In genomic region chr20:45963059-45964011, GRCh38 we compare ENCODE assay signal across 8 cellular contexts. TPM values are rescaled to one million over a fixed set of nuclear protein-coding genes. Genes with fewer than 3 reads are reported as not detected.
DNase-seq lines count a peak whose midpoint lies in the region; ATAC-seq, FAIRE-seq and TF ChIP-seq lines count a peak whose summit lies in the region.

No MANE protein-coding gene starts in this region.

- no peaks in the 10 kb centered on the region for H3K27me3 Mint-ChIP-seq in CD8-positive, alpha-beta memory T cell

- peak; percentile 48 for ATAC-seq in stimulated activated effector memory CD8-positive, alpha-beta T cell treated with anti-CD3 and anti-CD28 coated beads, Interleukin-12 subunit alpha, Interleukin-12 subunit beta, amount 100 ng/mL, for 72 hours
- no peak for ATAC-seq in HG03457 (IDR thresholded peaks at IDR 0.05; ENCODE audit: unreplicated experiment)

- FAIRE-seq in RCC 7860 (lab: Jason Lieb, UNC) = no peak

- H3K4me3 ChIP-seq in CD8-positive, alpha-beta memory T cell (ENCODE audit: low read length) = no peak overlapping the region
- H3K4me3 ChIP-seq in fibroblast of pulmonary artery (replicated peaks; ENCODE audit: low read depth, low read length) = no peak overlapping the region

- no peak overlapping the region for H3K4me3 Mint-ChIP-seq in CD8-positive, alpha-beta memory T cell
- no peak overlapping the region for H3K4me3 Mint-ChIP-seq in stimulated activated effector memory CD8-positive, alpha-beta T cell treated with anti-CD3 and anti-CD28 coated beads, Interleukin-12 subunit alpha, Interleukin-12 subunit beta, amount 100 ng/mL, for 72 hours

- H3K4me1 ChIP-seq in CD8-positive, alpha-beta memory T cell (ENCODE audit: insufficient read depth, low read length) = no peaks in the 10 kb centered on the region

- H3K27ac ChIP-seq in CD8-positive, alpha-beta memory T cell (ENCODE audit: low read depth, low read length) = no peak overlapping the region

- peaks cover 11 to 91% (median 19%) of the 10 kb centered on the region in 3 donors for H3K36me3 Mint-ChIP-seq in CD8-positive, alpha-beta memory T cell
- peaks cover 100% of the 10 kb centered on the region for H3K36me3 Mint-ChIP-seq in stimulated activated effector memory CD8-positive, alpha-beta T cell treated with anti-CD3 and anti-CD28 coated beads, Interleukin-12 subunit alpha, Interleukin-12 subunit beta, amount 100 ng/mL, for 72 hours

- CTCF ChIA-PET in CD8-positive, alpha-beta memory T cell (lab: Charles Lee) = interaction anchor here (0.8 to 1.4 kb wide), 5 partner anchors 29 to 164 kb away, joined by 3 to 8 read pairs (median 4); partner anchors contain the start of gene PCIF1

- DNase-seq in CD8-positive, alpha-beta memory T cell = peak in 2 of 5 donors; percentile 23 to 41
- DNase-seq in HT-29 (ENCODE audit: low spot score) (peak; percentile 86), RCC 7860 (ENCODE audit: low spot score) (peak; percentile 24), fibroblast of pulmonary artery (ENCODE audit: low read depth) (peak; percentile 60), kidney glomerular epithelial cell (lab: John Stamatoyannopoulos, UW) (no peak), ureter (ENCODE audit: low spot score) (no peak)
- no peak for DNase-seq in stimulated activated effector memory CD8-positive, alpha-beta T cell treated with anti-CD3 and anti-CD28 coated beads, Interleukin-12 subunit alpha, Interleukin-12 subunit beta, amount 100 ng/mL, for 72 hours (ENCODE audit: low spot score in 2 of 2)

- peaks cover 0 to 3% (median 0%) of the 10 kb centered on the region in 3 donors for H3K4me1 Mint-ChIP-seq in CD8-positive, alpha-beta memory T cell
- peaks cover 19% of the 10 kb centered on the region for H3K4me1 Mint-ChIP-seq in stimulated activated effector memory CD8-positive, alpha-beta T cell treated with anti-CD3 and anti-CD28 coated beads, Interleukin-12 subunit alpha, Interleukin-12 subunit beta, amount 100 ng/mL, for 72 hours

- peaks cover 65% of the 10 kb centered on the region for H3K36me3 ChIP-seq in CD8-positive, alpha-beta memory T cell (ENCODE audit: insufficient read depth, low read length)

- no peaks in the 10 kb centered on the region for H3K9me3 ChIP-seq in CD8-positive, alpha-beta memory T cell (ENCODE audit: low read length)

- H3K27ac Mint-ChIP-seq in CD8-positive, alpha-beta memory T cell = peak overlapping the region in 6 of 8 donors; percentile 6 to 76 (median 50)
- H3K27ac Mint-ChIP-seq in stimulated activated effector memory CD8-positive, alpha-beta T cell treated with anti-CD3 and anti-CD28 coated beads, Interleukin-12 subunit alpha, Interleukin-12 subunit beta, amount 100 ng/mL, for 72 hours = peak overlapping the region; percentile 12

- H3K9me3 Mint-ChIP-seq in CD8-positive, alpha-beta memory T cell = no peaks in the 10 kb centered on the region
- no peaks in the 10 kb centered on the region for H3K9me3 Mint-ChIP-seq in stimulated activated effector memory CD8-positive, alpha-beta T cell treated with anti-CD3 and anti-CD28 coated beads, Interleukin-12 subunit alpha, Interleukin-12 subunit beta, amount 100 ng/mL, for 72 hours

- POLR2A ChIA-PET in CD8-positive, alpha-beta memory T cell (lab: Charles Lee) = interaction anchor here (1.1 to 1.5 kb wide), 2 partner anchors 8 to 29 kb away, joined by 4 to 13 read pairs; partner anchors contain the start of genes PCIF1 and ZNF335

- TF ChIP-seq CTCF in fibroblast of pulmonary artery (IDR thresholded peaks at IDR 0.05; ENCODE audit: low read length, missing control alignments) = peak; percentile 35

- H3K27me3 ChIP-seq in CD8-positive, alpha-beta memory T cell (ENCODE audit: insufficient read depth, low read length, poor library complexity, severe bottlenecking) = no peaks in the 10 kb centered on the region

RNA-seq across cellular contexts. Expression of gene ZNF335, which starts 8.7 kb away (rescaled TPM):
- total RNA-seq in CD8-positive, alpha-beta memory T cell = 10 to 100 TPM; 37.5 to 38.3 TPM
- 14.6 TPM for polyA plus RNA-seq in CD8-positive, alpha-beta memory T cell
- 39.2 and 44.8 TPM in 2 replicates for total RNA-seq in HT-29 (2014; rRNA removed; shearing (Covaris generic))
- 23.9 TPM for total RNA-seq in ureter

RNA-seq across cellular contexts. Expression of gene PCIF1, which starts 28.9 kb away (rescaled TPM):
- 10 to 100 TPM; 33.6 to 34.1 TPM for total RNA-seq in CD8-positive, alpha-beta memory T cell
- 88.0 TPM for polyA plus RNA-seq in CD8-positive, alpha-beta memory T cell
- 25.5 and 31.7 TPM in 2 replicates for total RNA-seq in HT-29 (2014; rRNA removed; shearing (Covaris generic))
- total RNA-seq in ureter = 37.5 TPM

RNA-seq across cellular contexts. Expression of gene MMP9, which starts 45.4 kb away (rescaled TPM):
- total RNA-seq in CD8-positive, alpha-beta memory T cell = 1 to 10 TPM; 3.9 to 5.0 TPM
- polyA plus RNA-seq in CD8-positive, alpha-beta memory T cell = not detected
- not detected in 2 replicates for total RNA-seq in HT-29 (2014; rRNA removed; shearing (Covaris generic))
- total RNA-seq in ureter = 1.4 TPM

RNA-seq across cellular contexts. Expression of gene PLTP, which starts 51.4 kb away (rescaled TPM):
- total RNA-seq in CD8-positive, alpha-beta memory T cell = 1 to 10 TPM; 2.5 to 3.2 TPM
- 0.45 TPM for polyA plus RNA-seq in CD8-positive, alpha-beta memory T cell
- 1.0 and 2.1 TPM in 2 replicates for total RNA-seq in HT-29 (2014; rRNA removed; shearing (Covaris generic))
- 101 TPM for total RNA-seq in ureter

Comparison
In these comparisons a context has a peak if more than half of its experiments do, and no peak if none do; other contexts are left out.
1. DNase-seq: peak in HT-29 (single experiment), RCC 7860 (single experiment) and fibroblast of pulmonary artery (single experiment); none in stimulated activated effector memory CD8-positive, alpha-beta T cell treated with anti-CD3 and anti-CD28 coated beads, Interleukin-12 subunit alpha, Interleukin-12 subunit beta, amount 100 ng/mL, for 72 hours (0 of 2), kidney glomerular epithelial cell (single experiment) and ureter (single experiment).